ENCODE assay signal across 14 cellular contexts in the genomic region with DNA sequence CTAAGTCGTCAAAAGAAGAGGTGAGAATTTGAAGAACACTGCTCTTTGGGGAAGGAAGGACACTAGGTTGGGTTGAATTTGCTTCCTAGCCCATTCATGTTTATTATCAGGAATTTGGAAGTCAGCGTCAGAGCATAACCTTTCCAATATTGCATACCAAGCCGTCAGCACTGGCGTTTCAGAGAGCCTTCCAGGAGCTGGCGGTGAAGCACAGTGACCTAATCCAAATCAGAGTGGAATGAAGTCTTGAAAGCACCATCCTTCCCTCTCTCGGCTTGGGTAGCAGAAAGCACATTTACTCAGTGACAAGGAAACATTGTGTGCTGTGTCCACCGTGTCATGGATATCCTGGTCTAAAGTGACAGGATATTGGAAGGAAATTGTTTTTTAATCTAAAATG.
"Had no signal": no experiment of that assay in that cellular context is flagged by ENCODE, and none has a peak within 500 bp of the region (broad histone marks: within the 10 kb centered on the region; RNA-seq: fewer than 3 reads in every experiment).

No MANE protein-coding gene starts in this region.

- H3K27ac ChIP-seq: lower lobe of right lung, SK-N-MC, tibial artery had no signal

- H3K9me3 ChIP-seq: lower lobe of right lung, tibial artery had no signal

- H3K27me3 ChIP-seq: tibial artery had no signal

- DNase-seq: activated CD4-positive, alpha-beta memory T cell treated with anti-CD3 and anti-CD28 coated beads for 36 hours; activated naive CD4-positive, alpha-beta T cell; activated naive CD8-positive, alpha-beta T cell treated with anti-CD3 and anti-CD28 coated beads for 36 hours; activated T-cell treated with anti-CD3 and anti-CD28 coated beads for 4 hours; amniotic stem cell; effector CD4-positive, alpha-beta T cell; head of caudate nucleus; lower lobe of right lung; stimulated activated CD4-positive, alpha-beta T cell treated with anti-CD3 and anti-CD28 coated beads, Interleukin-12 subunit alpha, Interleukin-12 subunit beta, amount 100 ng/mL, for 4 hours; stimulated activated CD4-positive, alpha-beta T cell treated with anti-CD3 and anti-CD28 coated beads, Interleukin-1b, Interleukin-23, amount 100 ng/mL, for 48 hours; stimulated activated naive CD4-positive, alpha-beta T cell treated with Interleukin-2 at 50 U/mL for 16 hours; tibial artery had no signal

- H3K4me1 ChIP-seq: lower lobe of right lung had no signal

- H3K36me3 ChIP-seq: lower lobe of right lung, tibial artery had no signal

- H3K4me3 ChIP-seq: lower lobe of right lung, SK-N-MC, tibial artery had no signal

- ATAC-seq: natural killer cell treated with Interleukin-12 subunit alpha and Interleukin-12 subunit beta and Interleukin-15 and Interleukin-18, amount 100 ng/mL, for 72 hours had no signal
